Comparison of ENCODE assay signal across 14 cellular contexts in genomic region chr5:67996596-67996995, GRCh38.
DNase-seq lines count a peak whose midpoint lies in the region; ATAC-seq and TF ChIP-seq lines count a peak whose summit lies in the region.
"Had no signal": no experiment of that assay in that cellular context is flagged by ENCODE, and none has a peak within 500 bp of the region (broad histone marks: within the 10 kb centered on the region; RNA-seq: fewer than 3 reads in every experiment).

No MANE protein-coding gene starts in this region.

- H3K27ac Mint-ChIP-seq in activated naive CD4-positive, alpha-beta T cell treated with anti-CD3 and anti-CD28 coated beads for 36 hours, result no peak overlapping the region
- H3K27ac Mint-ChIP-seq: CD4-positive, alpha-beta memory T cell had no signal

- TF ChIP-seq POLR2A in gastroesophageal sphincter (IDR thresholded peaks at IDR 0.05), result no peak

- TF ChIP-seq CTCF in gastroesophageal sphincter (IDR thresholded peaks at IDR 0.05), result no peak

- peak; percentile 9 for DNase-seq in COR-L47 (lab: John Stamatoyannopoulos, UW)
- peak; percentile 9 for DNase-seq in H4 (ENCODE audit: low spot score)
- peak; percentile 78 for DNase-seq in NCI-H69 (lab: John Stamatoyannopoulos, UW)
- DNase-seq in activated naive CD4-positive, alpha-beta T cell treated with anti-CD3 and anti-CD28 coated beads for 36 hours, result no peak
- DNase-seq in H7, result no peak
- DNase-seq: ACHN; CD4-positive, alpha-beta memory T cell; Karpas-422; NCI-H1436 treated with DMSO at 0.1 percent for 48 hours; NCI-H2171; NCI-H524 treated with DMSO at 0.1 percent for 48 hours; PC-3 had no signal

- no peaks in the 10 kb centered on the region for H3K4me1 Mint-ChIP-seq in activated naive CD4-positive, alpha-beta T cell treated with anti-CD3 and anti-CD28 coated beads for 36 hours (ENCODE audit: low read depth)
- H3K4me1 Mint-ChIP-seq: CD4-positive, alpha-beta memory T cell had no signal

- no peaks in the 10 kb centered on the region for H3K36me3 Mint-ChIP-seq in activated naive CD4-positive, alpha-beta T cell treated with anti-CD3 and anti-CD28 coated beads for 36 hours (ENCODE audit: low read depth)
- H3K36me3 Mint-ChIP-seq: CD4-positive, alpha-beta memory T cell had no signal

- H3K9me3 ChIP-seq in gastroesophageal sphincter, result no peaks in the 10 kb centered on the region

- 92% methylated on average over 3 of the region's 10 CpGs; no CpG with 5 or more reads in 1 of the 2 donors for WGBS in gastroesophageal sphincter (ENCODE audit: low coverage in 1 of 2), 2 donors

- H3K36me3 ChIP-seq in gastroesophageal sphincter (no peaks in the 10 kb centered on the region), H7 (replicated peaks; ENCODE audit: control insufficient read depth, insufficient read depth, low read length) (no peaks in the 10 kb centered on the region)

- peaks cover 7 to 57% (median 13%) of the 10 kb centered on the region in 3 donors for H3K4me1 ChIP-seq in gastroesophageal sphincter

- H3K4me3 ChIP-seq in gastroesophageal sphincter (no peak overlapping the region), H7 (ENCODE audit: insufficient read depth, low read depth, low read length) (no peak overlapping the region)

- ATAC-seq in gastroesophageal sphincter, result no peak
- ATAC-seq in activated CD4-positive, CD25-positive, alpha-beta regulatory T cell treated with anti-CD3 and anti-CD28 coated beads, Interleukin-2, amount 50 U/mL, for 24 hours, result no peak
- ATAC-seq: PC-3 had no signal

- no peak overlapping the region for H3K4me3 Mint-ChIP-seq in activated naive CD4-positive, alpha-beta T cell treated with anti-CD3 and anti-CD28 coated beads for 36 hours
- H3K4me3 Mint-ChIP-seq: CD4-positive, alpha-beta memory T cell had no signal

- intact Hi-C loops in activated naive CD4-positive, alpha-beta T cell treated with anti-CD3 and anti-CD28 coated beads for 36 hours (cut with micrococcal nuclease), result no loop called here

- no peak for TF ChIP-seq EP300 in gastroesophageal sphincter (IDR thresholded peaks at IDR 0.05)

- no peaks in the 10 kb centered on the region for H3K27me3 Mint-ChIP-seq in activated naive CD4-positive, alpha-beta T cell treated with anti-CD3 and anti-CD28 coated beads for 36 hours (ENCODE audit: low read depth)

- H3K9me3 Mint-ChIP-seq in activated naive CD4-positive, alpha-beta T cell treated with anti-CD3 and anti-CD28 coated beads for 36 hours, result no peaks in the 10 kb centered on the region
- H3K9me3 Mint-ChIP-seq: CD4-positive, alpha-beta memory T cell had no signal

- CTCF ChIA-PET in activated naive CD4-positive, alpha-beta T cell treated with anti-CD3 and anti-CD28 coated beads for 36 hours (lab: Charles Lee), result no interaction called here

- peak overlapping the region; percentile 18 to 83 (median 56) for H3K27ac ChIP-seq in gastroesophageal sphincter

- H3K27me3 ChIP-seq in gastroesophageal sphincter (no peaks in the 10 kb centered on the region), H7 (ENCODE audit: control insufficient read depth, insufficient read depth, low read length) (no peaks in the 10 kb centered on the region)

Comparison
In these comparisons a context has a peak if more than half of its experiments do, and no peak if none do; other contexts are left out.
1. DNase-seq: peak in COR-L47 (single experiment), H4 (single experiment) and NCI-H69 (single experiment); none in activated naive CD4-positive, alpha-beta T cell treated with anti-CD3 and anti-CD28 coated beads for 36 hours (single experiment) and H7 (single experiment).